In the genomic region with DNA sequence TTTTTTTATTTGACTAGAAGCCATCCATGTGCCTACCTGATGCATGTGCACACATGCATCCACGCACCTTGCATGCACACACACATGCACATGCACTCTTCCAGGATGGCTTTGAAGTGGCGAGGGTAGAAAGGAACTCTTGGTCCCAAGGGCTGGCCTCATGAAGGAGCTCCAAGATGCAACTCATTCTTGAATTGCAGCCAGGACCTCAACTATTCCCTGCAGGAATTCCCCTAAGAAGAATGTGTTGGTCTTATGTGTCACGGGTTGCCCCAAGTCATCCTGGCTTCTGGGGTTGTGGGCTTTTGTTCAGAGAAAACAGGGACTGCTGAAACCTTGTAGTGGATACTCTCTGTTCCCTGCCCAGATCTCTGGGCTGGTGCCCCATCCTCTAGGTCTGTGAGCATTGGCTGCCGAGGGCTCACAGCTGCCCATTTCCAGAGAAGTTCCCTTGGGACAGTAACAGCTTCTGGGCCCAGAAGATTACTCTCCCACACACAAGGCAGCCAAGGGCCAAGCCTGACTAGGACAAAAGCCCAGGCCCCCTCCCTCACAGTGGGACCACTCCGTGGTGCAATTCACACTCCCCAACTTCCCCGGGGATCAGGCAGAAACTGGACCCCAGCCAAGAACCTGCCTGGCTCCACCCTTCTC, we compare ENCODE assay signal across 13 cellular contexts.
DNase-seq lines count a peak whose midpoint lies in the region; ATAC-seq, FAIRE-seq and TF ChIP-seq lines count a peak whose summit lies in the region.
"Had no signal": no experiment of that assay in that cellular context is flagged by ENCODE, and none has a peak within 500 bp of the region (broad histone marks: within the 10 kb centered on the region; RNA-seq: fewer than 3 reads in every experiment).

No MANE protein-coding gene starts in this region.

- no peak for TF ChIP-seq CTCF in chondrocyte (IDR thresholded peaks at IDR 0.05)
- TF ChIP-seq CTCF in mesothelial cell of epicardium (IDR thresholded peaks at IDR 0.05; ENCODE audit: unreplicated experiment): no peak
- no peak for TF ChIP-seq CTCF in CD8-positive, alpha-beta T cell (IDR thresholded peaks at IDR 0.05)

- H3K27me3 Mint-ChIP-seq in chondrocyte (ENCODE audit: low read depth) (no peaks in the 10 kb centered on the region), mesothelial cell of epicardium (ENCODE audit: low read depth) (no peaks in the 10 kb centered on the region)
- peaks cover 24% of the 10 kb centered on the region for H3K27me3 Mint-ChIP-seq in CD8-positive, alpha-beta T cell (ENCODE audit: low read depth)

- intact Hi-C loops in CD8-positive, alpha-beta T cell (cut with DNase I, micrococcal nuclease): no loop called here

- ATAC-seq in HG03159 (IDR thresholded peaks at IDR 0.05; ENCODE audit: unreplicated experiment): no peak
- ATAC-seq in CD8-positive, alpha-beta T cell: no peak

- FAIRE-seq in frontal cortex (lab: Jason Lieb, UNC): no peak

- peak; percentile 98 for DNase-seq in A172 (ENCODE audit: low spot score)
- peak; percentile 59 for DNase-seq in HS-27A (ENCODE audit: low read depth)
- peak; percentile 54 for DNase-seq in chondrocyte (ENCODE audit: low spot score)
- no peak for DNase-seq in mesothelial cell of epicardium (ENCODE audit: low spot score in 2 of 2, unreplicated experiment in 2 of 2)
- no peak for DNase-seq in frontal cortex (ENCODE audit: low spot score in 2 of 2)
- DNase-seq in middle frontal gyrus (ENCODE audit: extremely low spot score, low spot score): no peak
- DNase-seq in CD8-positive, alpha-beta T cell: no peak
- DNase-seq: activated gamma-delta T cell; CD4-positive, CD25-positive, alpha-beta regulatory T cell; NCI-H2081; stimulated activated CD4-positive, alpha-beta T cell treated with anti-CD3 and anti-CD28 coated beads, Interleukin-2, amount 100 ng/mL, for 48 hours; T-helper 9 cell had no signal

- no peak overlapping the region for H3K4me3 ChIP-seq in CD8-positive, alpha-beta T cell (ENCODE audit: low read depth, low read length)

- no peak overlapping the region for H3K27ac ChIP-seq in CD8-positive, alpha-beta T cell (ENCODE audit: low read depth, low read length)

- H3K4me1 Mint-ChIP-seq in chondrocyte (ENCODE audit: low read depth) (peaks cover 73% of the 10 kb centered on the region), mesothelial cell of epicardium (peaks cover 35% of the 10 kb centered on the region)
- no peaks in the 10 kb centered on the region for H3K4me1 Mint-ChIP-seq in CD8-positive, alpha-beta T cell (ENCODE audit: low read depth)

- CTCF ChIA-PET in CD8-positive, alpha-beta T cell (lab: Charles Lee): no interaction called here

- no peaks in the 10 kb centered on the region for H3K9me3 Mint-ChIP-seq in chondrocyte (ENCODE audit: low read depth)
- peaks cover 4% of the 10 kb centered on the region for H3K9me3 Mint-ChIP-seq in mesothelial cell of epicardium
- H3K9me3 Mint-ChIP-seq in CD8-positive, alpha-beta T cell: no peaks in the 10 kb centered on the region
- H3K9me3 Mint-ChIP-seq: CD4-positive, CD25-positive, alpha-beta regulatory T cell had no signal

- no peaks in the 10 kb centered on the region for H3K4me1 ChIP-seq in CD8-positive, alpha-beta T cell (ENCODE audit: insufficient read depth, low read length)

- H3K36me3 Mint-ChIP-seq in chondrocyte (ENCODE audit: low read depth): no peaks in the 10 kb centered on the region
- no peaks in the 10 kb centered on the region for H3K36me3 Mint-ChIP-seq in mesothelial cell of epicardium
- no peaks in the 10 kb centered on the region for H3K36me3 Mint-ChIP-seq in CD8-positive, alpha-beta T cell
- H3K36me3 Mint-ChIP-seq: CD4-positive, CD25-positive, alpha-beta regulatory T cell had no signal

- H3K9me3 ChIP-seq in CD8-positive, alpha-beta T cell (ENCODE audit: low read length): no peaks in the 10 kb centered on the region

- H3K27ac Mint-ChIP-seq in chondrocyte (ENCODE audit: unreplicated experiment) (peak overlapping the region; percentile 95), mesothelial cell of epicardium (peak overlapping the region; percentile 56)
- H3K27ac Mint-ChIP-seq in CD8-positive, alpha-beta T cell: no peak overlapping the region
- H3K27ac Mint-ChIP-seq: CD4-positive, CD25-positive, alpha-beta regulatory T cell had no signal

- H3K36me3 ChIP-seq in CD8-positive, alpha-beta T cell (ENCODE audit: insufficient read depth, low read length): no peaks in the 10 kb centered on the region

- POLR2A ChIA-PET in CD8-positive, alpha-beta T cell (lab: Charles Lee): no interaction called here

- no peak overlapping the region for H3K4me3 Mint-ChIP-seq in chondrocyte (ENCODE audit: unreplicated experiment)
- no peak overlapping the region for H3K4me3 Mint-ChIP-seq in mesothelial cell of epicardium
- no peak overlapping the region for H3K4me3 Mint-ChIP-seq in CD8-positive, alpha-beta T cell
- H3K4me3 Mint-ChIP-seq: CD4-positive, CD25-positive, alpha-beta regulatory T cell had no signal

- no peaks in the 10 kb centered on the region for H3K27me3 ChIP-seq in CD8-positive, alpha-beta T cell (ENCODE audit: insufficient read depth, low read length)

Comparison
In these comparisons a context has a peak if more than half of its experiments do, and no peak if none do; other contexts are left out.
1. DNase-seq: peak in A172 (single experiment), HS-27A (single experiment) and chondrocyte (single experiment); none in mesothelial cell of epicardium (0 of 2), frontal cortex (0 of 2), middle frontal gyrus (single experiment) and CD8-positive, alpha-beta T cell (0 of 7).